Comparison of ENCODE assay signal across 29 cellular contexts in the genomic region with DNA sequence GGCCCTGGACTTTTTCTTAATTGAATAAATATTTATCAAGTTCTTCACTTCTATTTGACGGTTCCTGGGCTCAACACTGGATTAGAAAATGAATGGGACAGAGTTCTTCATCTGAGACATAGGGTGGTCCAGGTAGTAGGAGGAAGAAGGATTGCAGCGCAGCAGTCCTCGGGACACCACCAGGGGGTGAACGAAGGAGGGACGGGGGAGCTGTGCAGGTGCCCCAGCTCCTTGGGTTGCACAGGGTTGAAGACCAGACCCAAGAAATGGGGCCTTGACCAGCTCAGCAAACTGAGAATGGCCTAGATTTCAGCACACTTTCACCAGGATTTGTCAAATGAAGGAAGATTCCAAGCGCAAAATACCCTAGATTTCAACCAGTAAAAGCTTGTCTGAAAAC. TPM values are rescaled to one million over a fixed set of nuclear protein-coding genes. Genes with fewer than 3 reads are reported as not detected.
"Had no signal": no experiment of that assay in that cellular context is flagged by ENCODE, and none has a peak within 500 bp of the region (broad histone marks: within the 10 kb centered on the region; RNA-seq: fewer than 3 reads in every experiment).

No MANE protein-coding gene starts in this region.

- H3K4me3 ChIP-seq: heart right ventricle, left ventricle myocardium inferior, lower lobe of right lung, pancreas, right lobe of liver, suprapubic skin, transverse colon, upper lobe of right lung, uterus had no signal

- H3K4me1 ChIP-seq: right lobe of liver had no signal

- DNase-seq: central memory CD4-positive, alpha-beta T cell; effector CD8-positive, alpha-beta T cell; endodermal cell; foreskin keratinocyte; glutamatergic neuron; heart right ventricle; hippocampal formation; kidney glomerular epithelial cell; left colon; left ventricle myocardium inferior; lower lobe of right lung; occipital lobe; pancreas; retina; right lobe of liver; stimulated activated naive B cell treated with anti-CD40 and anti-IgM and Interleukin-4, amounts not matched to agents 10 μg/mL and 1 μg/mL and 100 μg/mL, for 72 hours; transverse colon; upper lobe of right lung; uterus had no signal

- H3K27me3 ChIP-seq: foreskin keratinocyte, heart right ventricle, pancreas, right lobe of liver, suprapubic skin, transverse colon, upper lobe of right lung, uterus had no signal

- ATAC-seq: esophagus mucosa; foreskin keratinocyte; heart right ventricle; left colon; lower lobe of right lung; natural killer cell treated with Interleukin-12 subunit alpha and Interleukin-12 subunit beta and Interleukin-15 and Interleukin-18, amount 100 ng/mL, for 72 hours; pancreas; right lobe of liver; upper lobe of right lung had no signal

- H3K9me3 ChIP-seq: heart right ventricle, left ventricle myocardium inferior, lower lobe of right lung, pancreas, right lobe of liver, suprapubic skin, transverse colon, upper lobe of right lung, uterus had no signal

- H3K27ac ChIP-seq: epithelial cell of prostate, foreskin keratinocyte, heart right ventricle, left ventricle myocardium inferior, lower lobe of right lung, pancreas, right lobe of liver, suprapubic skin, upper lobe of right lung had no signal

- H3K36me3 ChIP-seq: uterus had no signal

RNA-seq across cellular contexts. Expression of a gene that starts 32.1 kb away (rescaled TPM):
- total RNA-seq: cerebellum; endodermal cell; esophagus mucosa; fibroblast of lung; foreskin keratinocyte; heart right ventricle; left colon; left ventricle myocardium inferior; lower lobe of right lung; mononuclear cell; natural killer cell treated with Interleukin-12 subunit alpha and Interleukin-12 subunit beta and Interleukin-15 and Interleukin-18, amount 100 ng/mL, for 72 hours; occipital lobe; pancreas; posterior vena cava; pulmonary artery endothelial cell; skeletal muscle tissue; suprapubic skin; transverse colon; upper lobe of right lung; uterus had no signal
- polyA plus RNA-seq: fibroblast of lung, foreskin keratinocyte, pancreas had no signal
